9 cellular contexts compared by ENCODE assay signal in the genomic region with DNA sequence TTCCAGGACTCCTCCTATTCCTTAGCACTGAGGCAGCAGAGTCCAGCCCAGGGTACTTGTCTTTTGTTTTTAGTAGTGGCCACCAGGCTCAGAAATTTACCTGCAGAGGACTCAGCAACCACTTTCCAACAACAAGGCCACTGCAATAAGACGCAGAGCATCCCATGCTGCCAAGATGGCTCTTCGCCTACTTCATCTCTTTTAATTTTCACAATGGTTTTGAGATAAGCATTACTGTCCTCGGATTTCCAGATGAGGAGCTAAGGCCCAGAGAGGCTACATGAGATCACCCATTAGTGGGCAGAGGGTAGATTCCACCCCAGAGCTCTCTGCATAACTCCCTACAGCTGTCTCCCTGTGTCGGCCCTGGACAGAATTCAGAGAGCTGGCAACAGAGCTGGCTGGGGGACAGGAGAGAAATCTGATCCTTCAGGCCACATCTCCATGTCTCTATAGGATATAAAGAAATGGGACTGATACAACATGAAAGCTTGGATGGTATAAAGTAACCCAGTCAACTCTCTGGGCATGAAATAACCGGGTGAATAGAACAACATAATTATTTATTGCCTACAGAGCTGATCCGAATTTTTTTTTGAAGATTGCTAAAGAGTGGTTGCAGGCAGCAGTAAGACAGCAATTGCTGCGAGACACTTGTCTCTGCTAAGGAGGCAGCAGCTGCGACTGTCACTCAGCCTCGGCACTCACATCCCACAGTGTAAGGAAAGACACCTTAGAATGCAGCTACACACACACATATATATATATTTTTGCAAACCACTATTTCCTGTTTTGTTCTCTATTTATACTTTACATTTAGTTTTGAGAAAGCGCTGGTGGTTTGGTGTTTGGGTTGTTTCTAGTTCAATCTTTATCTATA. TPM values are rescaled to one million over a fixed set of nuclear protein-coding genes. Genes with fewer than 3 reads are reported as not detected.
DNase-seq lines count a peak whose midpoint lies in the region; ATAC-seq and TF ChIP-seq lines count a peak whose summit lies in the region.
"Had no signal": no experiment of that assay in that cellular context is flagged by ENCODE, and none has a peak within 500 bp of the region (broad histone marks: within the 10 kb centered on the region; RNA-seq: fewer than 3 reads in every experiment).

No MANE protein-coding gene starts in this region.

- no peak for TF ChIP-seq RAD21 in neural cell (conservative IDR thresholded peaks at IDR 0.05)

- TF ChIP-seq POLR2A in GM18505 (IDR thresholded peaks at IDR 0.05; ENCODE audit: borderline replicate concordance, extremely low read depth, insufficient read depth, insufficient read length), result no peak

- no peaks in the 10 kb centered on the region for H4K20me1 ChIP-seq in neural cell (ENCODE audit: insufficient read depth)

- H2AFZ ChIP-seq in neural cell (ENCODE audit: low read depth, low read length), result no peak overlapping the region

- ATAC-seq in GM19035 (IDR thresholded peaks at IDR 0.05; ENCODE audit: unreplicated experiment), result peak; percentile 79
- ATAC-seq in HG02852 (IDR thresholded peaks at IDR 0.05; ENCODE audit: unreplicated experiment), result peak; percentile 83
- ATAC-seq in GM18505 (IDR thresholded peaks at IDR 0.05; ENCODE audit: unreplicated experiment), result no peak

- H3K9me3 ChIP-seq in SK-N-MC (ENCODE audit: low read depth, low read length), result no peaks in the 10 kb centered on the region
- no peaks in the 10 kb centered on the region for H3K9me3 ChIP-seq in neural cell (ENCODE audit: low read length)

- no peaks in the 10 kb centered on the region for H3F3A ChIP-seq in neural cell (ENCODE audit: insufficient read depth, low read length, poor library complexity, severe bottlenecking)

- TF ChIP-seq EP300 in neural cell (conservative IDR thresholded peaks at IDR 0.05; ENCODE audit: poor library complexity, severe bottlenecking), result peak; percentile 40

- DNase-seq in SK-N-MC (ENCODE audit: low read depth, low spot score) (no peak), NCI-H1436 treated with DMSO at 0.1 percent for 48 hours (lab: John Stamatoyannopoulos, UW) (no peak), LoVo (ENCODE audit: low spot score) (no peak)
- no peak for DNase-seq in activated CD8-positive, alpha-beta memory T cell treated with anti-CD3 and anti-CD28 coated beads, Interleukin-2, amount 50 U/mL, for 4 hours
- DNase-seq: T-helper 9 cell had no signal

- H3K4me3 ChIP-seq in SK-N-MC (0 out of 2 replicates have a peak overlapping the region, but pooled peaks have one; percentile 11), neural cell (ENCODE audit: low read length) (no peak overlapping the region)

- H3K27me3 ChIP-seq in neural cell (ENCODE audit: insufficient read depth, low read depth, low read length), result no peaks in the 10 kb centered on the region

- no peak for TF ChIP-seq CTCF in neural cell (IDR thresholded peaks at IDR 0.05; ENCODE audit: poor library complexity, severe bottlenecking)

- H3K36me3 ChIP-seq in SK-N-MC (ENCODE audit: insufficient read depth, low read length) (no peaks in the 10 kb centered on the region), neural cell (ENCODE audit: insufficient read depth, low read length) (no peaks in the 10 kb centered on the region)

- H3K79me2 ChIP-seq in neural cell (replicated peaks; ENCODE audit: insufficient read depth, low read length), result no peaks in the 10 kb centered on the region

- no peak overlapping the region for H3K9ac ChIP-seq in SK-N-MC (ENCODE audit: insufficient read length)
- H3K9ac ChIP-seq in neural cell (ENCODE audit: low read length), result peak overlapping the region; percentile 4

- peak overlapping the region; percentile 16 for H3K4me2 ChIP-seq in neural cell (ENCODE audit: low read length)

- no peaks in the 10 kb centered on the region for H3K9me2 ChIP-seq in neural cell (ENCODE audit: insufficient read depth, low read length)

- H3K27ac ChIP-seq in SK-N-MC, result no peak overlapping the region
- peak overlapping the region; percentile 48 for H3K27ac ChIP-seq in neural cell (ENCODE audit: low read length)

TF ChIP-seq in neural cell, 6 proteins besides CTCF, POLR2A, EP300 and RAD21:
- no peak for TF ChIP-seq SMC3 (conservative IDR thresholded peaks at IDR 0.05; ENCODE audit: poor library complexity)
- no peak for TF ChIP-seq POLR2AphosphoS5 (IDR thresholded peaks at IDR 0.05)
- TF ChIP-seq, protein P1, sequence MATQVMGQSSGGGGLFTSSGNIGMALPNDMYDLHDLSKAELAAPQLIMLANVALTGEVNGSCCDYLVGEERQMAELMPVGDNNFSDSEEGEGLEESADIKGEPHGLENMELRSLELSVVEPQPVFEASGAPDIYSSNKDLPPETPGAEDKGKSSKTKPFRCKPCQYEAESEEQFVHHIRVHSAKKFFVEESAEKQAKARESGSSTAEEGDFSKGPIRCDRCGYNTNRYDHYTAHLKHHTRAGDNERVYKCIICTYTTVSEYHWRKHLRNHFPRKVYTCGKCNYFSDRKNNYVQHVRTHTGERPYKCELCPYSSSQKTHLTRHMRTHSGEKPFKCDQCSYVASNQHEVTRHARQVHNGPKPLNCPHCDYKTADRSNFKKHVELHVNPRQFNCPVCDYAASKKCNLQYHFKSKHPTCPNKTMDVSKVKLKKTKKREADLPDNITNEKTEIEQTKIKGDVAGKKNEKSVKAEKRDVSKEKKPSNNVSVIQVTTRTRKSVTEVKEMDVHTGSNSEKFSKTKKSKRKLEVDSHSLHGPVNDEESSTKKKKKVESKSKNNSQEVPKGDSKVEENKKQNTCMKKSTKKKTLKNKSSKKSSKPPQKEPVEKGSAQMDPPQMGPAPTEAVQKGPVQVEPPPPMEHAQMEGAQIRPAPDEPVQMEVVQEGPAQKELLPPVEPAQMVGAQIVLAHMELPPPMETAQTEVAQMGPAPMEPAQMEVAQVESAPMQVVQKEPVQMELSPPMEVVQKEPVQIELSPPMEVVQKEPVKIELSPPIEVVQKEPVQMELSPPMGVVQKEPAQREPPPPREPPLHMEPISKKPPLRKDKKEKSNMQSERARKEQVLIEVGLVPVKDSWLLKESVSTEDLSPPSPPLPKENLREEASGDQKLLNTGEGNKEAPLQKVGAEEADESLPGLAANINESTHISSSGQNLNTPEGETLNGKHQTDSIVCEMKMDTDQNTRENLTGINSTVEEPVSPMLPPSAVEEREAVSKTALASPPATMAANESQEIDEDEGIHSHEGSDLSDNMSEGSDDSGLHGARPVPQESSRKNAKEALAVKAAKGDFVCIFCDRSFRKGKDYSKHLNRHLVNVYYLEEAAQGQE (IDR thresholded peaks at IDR 0.05; ENCODE audit: borderline replicate concordance), result no peak
- TF ChIP-seq TAF1 (IDR thresholded peaks at IDR 0.05; ENCODE audit: low read depth), result no peak
- TF ChIP-seq EZH2 (IDR thresholded peaks at IDR 0.05; ENCODE audit: borderline replicate concordance, insufficient read depth, low read length, poor library complexity, severe bottlenecking), result no peak
- TF ChIP-seq MXI1 (conservative IDR thresholded peaks at IDR 0.05; ENCODE audit: poor library complexity, severe bottlenecking), result no peak

RNA-seq across cellular contexts. Expression of a gene that starts 37.2 kb away (rescaled TPM):
- 13.7 and 14.9 TPM in 2 replicates for polyA plus RNA-seq in neural cell
- 41.6 and 42.9 TPM in 2 replicates for polyA minus RNA-seq in neural cell
